Comparison of ENCODE assay signal across 23 cellular contexts in the genomic region with DNA sequence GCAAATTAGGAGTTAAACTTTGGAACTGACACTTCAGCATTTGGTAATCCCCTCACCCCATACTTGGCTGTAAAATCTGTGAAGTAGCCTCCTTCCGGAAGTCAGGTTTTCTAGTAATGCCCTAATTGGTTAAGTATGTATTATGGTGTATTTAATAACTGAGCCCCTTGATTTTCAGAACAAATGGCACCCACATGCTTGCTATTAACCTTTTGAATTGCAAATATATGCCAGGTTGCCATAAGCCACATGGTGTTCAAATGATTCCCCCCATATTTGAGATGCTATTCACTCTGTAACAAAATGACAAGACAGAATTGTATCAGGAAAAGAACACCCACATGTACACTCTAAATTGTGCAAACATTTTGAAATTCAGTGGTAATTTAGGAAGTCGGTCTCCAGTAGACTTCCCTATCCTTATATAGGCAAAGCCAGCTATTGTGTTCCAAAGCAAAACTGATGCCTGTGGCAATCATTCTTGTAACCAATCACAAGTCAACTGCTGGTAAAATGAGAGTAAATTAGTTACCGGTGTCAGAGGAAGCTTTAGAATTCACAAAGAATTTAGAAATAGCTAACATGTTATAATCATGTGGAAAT.
DNase-seq lines count a peak whose midpoint lies in the region; ATAC-seq, FAIRE-seq and TF ChIP-seq lines count a peak whose summit lies in the region.
"Had no signal": no experiment of that assay in that cellular context is flagged by ENCODE, and none has a peak within 500 bp of the region (broad histone marks: within the 10 kb centered on the region; RNA-seq: fewer than 3 reads in every experiment).

No MANE protein-coding gene starts in this region.

- 59% methylated on average over 3 of the region's 3 CpGs; no CpG with 5 or more reads in 1 of the 2 experiments for WGBS in H1 (ENCODE audit: extremely low coverage in 1 of 2, insufficient coverage in 1 of 2, insufficient read length in 1 of 2, insufficient replicate concordance in 2 of 2, low coverage in 1 of 2, low lambda C conversion rate in 2 of 2, missing lambda C conversion rate in 1 of 2), 2 experiments

- no peak overlapping the region for H2BK15ac ChIP-seq in H1 (ENCODE audit: low read length)

- H3K36me3 ChIP-seq in H1 (ENCODE audit: control insufficient read depth in 2 of 4, insufficient read depth in 4 of 4, low read length in 3 of 4) (no peaks in the 10 kb centered on the region), Peyer's patch (no peaks in the 10 kb centered on the region)
- H3K36me3 ChIP-seq: BLaER1 treated with 17β-estradiol and CSF1 and Interleukin-3, amounts not matched to agents 10 nM and 100 nM; SJSA1 had no signal

- no peak overlapping the region for H2BK120ac ChIP-seq in H1 (replicated peaks; ENCODE audit: low read depth, low read length)

- no peak overlapping the region for H3K18ac ChIP-seq in H1 (ENCODE audit: extremely low read depth, low read length)

- H2BK12ac ChIP-seq in H1 (ENCODE audit: low read depth, low read length), result no peak overlapping the region

- POLR2A ChIA-PET in H1 (lab: Charles Lee; ENCODE audit: partially characterized antibody), result no interaction called here

- no peak overlapping the region for H2AK5ac ChIP-seq in H1 (ENCODE audit: low read depth, low read length)

- H3K56ac ChIP-seq in H1 (replicated peaks; ENCODE audit: insufficient read length, low read depth, low read length), result no peak overlapping the region

- no peak overlapping the region for H2BK20ac ChIP-seq in H1 (ENCODE audit: low read length)

- H3K27ac ChIP-seq in H1 (ENCODE audit: low read depth, low read length) (no peak overlapping the region), Peyer's patch (no peak overlapping the region)
- H3K27ac ChIP-seq: BLaER1 treated with 17β-estradiol and CSF1 and Interleukin-3, amounts not matched to agents 10 nM and 100 nM; SJSA1 had no signal

- H3K9me3 ChIP-seq in H1 (ENCODE audit: insufficient read depth in 2 of 2, low read depth in 1 of 2, low read length in 1 of 2) (no peaks in the 10 kb centered on the region), Peyer's patch (no peaks in the 10 kb centered on the region)
- H3K9me3 ChIP-seq: BLaER1 treated with 17β-estradiol and CSF1 and Interleukin-3, amounts not matched to agents 10 nM and 100 nM; SJSA1 had no signal

- peak overlapping the region in 1 of 4 experiments; percentile 13; a peak in 1 of 7 replicates for H3K9ac ChIP-seq in H1 (replicated peaks in 1 of 4; ENCODE audit: extremely low read depth in 1 of 4, low read depth in 3 of 4, low read length in 3 of 4)
- H3K9ac ChIP-seq: BLaER1 treated with 17β-estradiol and CSF1 and Interleukin-3, amounts not matched to agents 10 nM and 100 nM had no signal

- ATAC-seq in GM21825 (IDR thresholded peaks at IDR 0.05; ENCODE audit: unreplicated experiment), result no peak
- ATAC-seq: CD8-positive, alpha-beta T cell had no signal

- no peak for TF ChIP-seq POLR2A in H1 (IDR thresholded peaks at IDR 0.05; ENCODE audit: control extremely low read depth in 1 of 2, low read depth in 2 of 2, low read length in 2 of 2)
- TF ChIP-seq POLR2A in Peyer's patch (IDR thresholded peaks at IDR 0.05), result no peak

- no peaks in the 10 kb centered on the region for H3K79me2 ChIP-seq in H1 (ENCODE audit: control insufficient read depth in 1 of 2, insufficient read depth in 2 of 2, low read length in 2 of 2)

- 0 out of 2 replicates have a peak overlapping the region, but pooled peaks have one; percentile 57 for H2AFZ ChIP-seq in H1 (ENCODE audit: low read length)

- no peak overlapping the region for H2BK5ac ChIP-seq in H1 (ENCODE audit: low read depth, low read length)

- DNase-seq in Kasumi-1 (lab: John Stamatoyannopoulos, UW) (peak; percentile 35 to 53), NCI-H524 treated with DMSO at 0.1 percent for 48 hours (lab: John Stamatoyannopoulos, UW) (peak; percentile 51), H1 (ENCODE audit: low read depth in 1 of 2, low spot score in 2 of 2) (no peak), renal cortical epithelial cell (ENCODE audit: low read depth) (peak; percentile 27), Peyer's patch (no peak), NCI-H2196 treated with DMSO at 0.1 percent for 48 hours (lab: John Stamatoyannopoulos, UW; ENCODE audit: unreplicated experiment) (no peak), DMS153 treated with DMSO at 0.1 percent for 48 hours (lab: John Stamatoyannopoulos, UW; ENCODE audit: unreplicated experiment) (no peak)
- DNase-seq: ACHN; Calu3; CD8-positive, alpha-beta T cell; DMS53; GDM1; H7; MM.1S; NCI-H1105 treated with DMSO at 0.1 percent for 48 hours; NCI-H2081 treated with DMSO at 0.1 percent for 48 hours; NCI-H748 treated with DMSO at 0.1 percent for 48 hours; T-helper 2 cell had no signal

- CTCF ChIA-PET in H1 (lab: Charles Lee; ENCODE audit: partially characterized antibody), result no interaction called here

- no peak overlapping the region for H3K14ac ChIP-seq in H1 (ENCODE audit: insufficient read length)

- H3K4me1 ChIP-seq in H1 (replicated peaks in 1 of 4; ENCODE audit: control insufficient read depth in 3 of 4, insufficient read depth in 4 of 4, low read length in 3 of 4) (peaks cover 2 to 9% (median 6%) of the 10 kb centered on the region in 4 experiments; a peak in 6 of 7 replicates), Peyer's patch (no peaks in the 10 kb centered on the region)
- H3K4me1 ChIP-seq: SJSA1 had no signal

- no peaks in the 10 kb centered on the region for H4K20me1 ChIP-seq in H1 (replicated peaks in 1 of 2; ENCODE audit: control insufficient read depth in 1 of 2, insufficient read depth in 2 of 2, low read length in 2 of 2)
- H4K20me1 ChIP-seq: BLaER1 treated with 17β-estradiol and CSF1 and Interleukin-3, amounts not matched to agents 10 nM and 100 nM had no signal

- FAIRE-seq in H1 (lab: Jason Lieb, UNC), result no peak
- FAIRE-seq: GM19239, RCC 7860 had no signal

- no peak overlapping the region for H4K8ac ChIP-seq in H1 (ENCODE audit: extremely low read depth, insufficient read depth, low read length)

- H3K23ac ChIP-seq in H1 (ENCODE audit: insufficient read length), result no peak overlapping the region

- no peaks in the 10 kb centered on the region for H3K27me3 ChIP-seq in H1 (replicated peaks in 1 of 4; ENCODE audit: control insufficient read depth in 3 of 4, extremely low read depth in 1 of 4, insufficient read depth in 3 of 4, low read length in 3 of 4)
- H3K27me3 ChIP-seq in Peyer's patch, result no peaks in the 10 kb centered on the region
- H3K27me3 ChIP-seq: BLaER1 treated with 17β-estradiol and CSF1 and Interleukin-3, amounts not matched to agents 10 nM and 100 nM; SJSA1 had no signal

- no peak for TF ChIP-seq RAD21 in H1 (IDR thresholded peaks at IDR 0.05 in 1 of 2, conservative IDR thresholded peaks at IDR 0.05 in 1 of 2; ENCODE audit: low read depth in 2 of 2, low read length in 2 of 2)

- no peaks in the 10 kb centered on the region for H3K23me2 ChIP-seq in H1 (ENCODE audit: low read depth, low read length)

- no peak overlapping the region for H4K5ac ChIP-seq in H1 (ENCODE audit: insufficient read length, low read depth, low read length)

- TF ChIP-seq CTCF in H1 (IDR thresholded peaks at IDR 0.05; ENCODE audit: control extremely low read depth in 1 of 3, insufficient read depth in 1 of 3, low read depth in 1 of 3, low read length in 3 of 3) (no peak), Peyer's patch (IDR thresholded peaks at IDR 0.05) (no peak)

- H3K4me3 ChIP-seq in H1 (ENCODE audit: extremely low read depth in 1 of 4, insufficient read depth in 2 of 4, low read depth in 3 of 4, low read length in 4 of 4) (no peak overlapping the region), Peyer's patch (no peak overlapping the region)
- H3K4me3 ChIP-seq: BLaER1 treated with 17β-estradiol and CSF1 and Interleukin-3, amounts not matched to agents 10 nM and 100 nM; SJSA1 had no signal

- no peaks in the 10 kb centered on the region for H3K79me1 ChIP-seq in H1 (ENCODE audit: low read depth, low read length)

- H4K91ac ChIP-seq in H1 (replicated peaks; ENCODE audit: insufficient read length, low read length), result no peak overlapping the region

- no peak overlapping the region; a peak in 1 of 4 replicates for H3K4me2 ChIP-seq in H1 (ENCODE audit: insufficient read depth in 1 of 2, low read depth in 2 of 2, low read length in 2 of 2)

- TF ChIP-seq EP300 in H1 (IDR thresholded peaks at IDR 0.05; ENCODE audit: borderline replicate concordance in 1 of 2, low read depth in 2 of 2, low read length in 2 of 2), result no peak

- H3K4ac ChIP-seq in H1 (replicated peaks; ENCODE audit: insufficient read length, low read depth, low read length), result no peak overlapping the region

TF ChIP-seq in H1, 55 proteins besides CTCF, POLR2A, EP300 and RAD21:
- TF ChIP-seq SRF (IDR thresholded peaks at IDR 0.05; ENCODE audit: low read depth, low read length), result peak; percentile 70
- TF ChIP-seq E2F6 (IDR thresholded peaks at IDR 0.05), result peak; percentile 43; the same call in 1 of the 2 replicates
- TF ChIP-seq, protein P1, sequence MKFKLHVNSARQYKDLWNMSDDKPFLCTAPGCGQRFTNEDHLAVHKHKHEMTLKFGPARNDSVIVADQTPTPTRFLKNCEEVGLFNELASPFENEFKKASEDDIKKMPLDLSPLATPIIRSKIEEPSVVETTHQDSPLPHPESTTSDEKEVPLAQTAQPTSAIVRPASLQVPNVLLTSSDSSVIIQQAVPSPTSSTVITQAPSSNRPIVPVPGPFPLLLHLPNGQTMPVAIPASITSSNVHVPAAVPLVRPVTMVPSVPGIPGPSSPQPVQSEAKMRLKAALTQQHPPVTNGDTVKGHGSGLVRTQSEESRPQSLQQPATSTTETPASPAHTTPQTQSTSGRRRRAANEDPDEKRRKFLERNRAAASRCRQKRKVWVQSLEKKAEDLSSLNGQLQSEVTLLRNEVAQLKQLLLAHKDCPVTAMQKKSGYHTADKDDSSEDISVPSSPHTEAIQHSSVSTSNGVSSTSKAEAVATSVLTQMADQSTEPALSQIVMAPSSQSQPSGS (IDR thresholded peaks at IDR 0.05; ENCODE audit: low read length), result no peak
TF ChIP-seq in H1: peak in this region for 2.

Comparison
In these comparisons a context has a peak if more than half of its experiments do, and no peak if none do; other contexts are left out.
1. DNase-seq: peak in Kasumi-1 (2 of 2), NCI-H524 treated with DMSO at 0.1 percent for 48 hours (single experiment) and renal cortical epithelial cell (single experiment); none in H1 (0 of 2), Peyer's patch (0 of 3), NCI-H2196 treated with DMSO at 0.1 percent for 48 hours (single experiment) and DMS153 treated with DMSO at 0.1 percent for 48 hours (single experiment).